In the genomic region with DNA sequence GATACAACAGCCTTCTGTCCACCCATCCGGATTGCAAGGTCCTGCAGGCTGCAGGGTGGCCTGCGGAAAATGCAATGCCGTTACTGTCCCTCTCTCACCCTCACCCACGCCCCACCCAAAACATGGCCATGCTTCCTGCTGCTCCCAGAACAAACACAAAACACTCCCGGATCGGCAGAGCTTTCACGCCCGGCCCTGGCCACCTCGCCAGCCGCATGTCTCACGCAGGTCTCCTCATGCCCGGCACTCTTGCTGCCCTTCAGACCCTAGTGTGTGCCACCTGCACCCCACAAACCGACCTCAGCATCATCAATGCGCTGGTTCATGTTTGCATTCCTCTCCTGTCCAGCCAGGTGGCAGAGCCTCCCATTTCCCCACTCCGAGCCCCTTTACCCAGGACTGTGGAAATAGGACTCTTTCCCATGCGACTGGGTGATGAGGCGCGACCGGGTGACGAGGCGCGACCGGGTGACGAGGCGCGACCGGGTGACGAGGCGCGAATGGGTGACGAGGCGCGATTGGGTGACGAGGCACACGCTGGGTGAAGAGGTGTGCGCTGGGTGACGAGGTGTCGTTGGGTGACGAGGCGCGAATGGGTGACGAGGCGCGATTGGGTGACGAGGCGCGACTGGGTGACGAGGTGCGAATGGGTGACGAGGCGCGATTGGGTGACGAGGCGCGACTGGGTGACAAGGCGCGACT, we compare ENCODE assay signal across 22 cellular contexts. TPM values are rescaled to one million over a fixed set of nuclear protein-coding genes. Genes with fewer than 3 reads are reported as not detected.
A peak's percentile ranks its signal among the peaks of the same experiment; 100 is the strongest.
DNase-seq lines count a peak whose midpoint lies in the region; ATAC-seq and TF ChIP-seq lines count a peak whose summit lies in the region.
"Had no signal": no experiment of that assay in that cellular context is flagged by ENCODE, and none has a peak within 500 bp of the region (broad histone marks: within the 10 kb centered on the region; RNA-seq: fewer than 3 reads in every experiment).

No MANE protein-coding gene starts in this region.

- H3K4me1 Mint-ChIP-seq in Calu3 (ENCODE audit: low read depth, unreplicated experiment), result peaks cover 19% of the 10 kb centered on the region
- H3K4me1 Mint-ChIP-seq in memory B cell, result peaks cover 2% of the 10 kb centered on the region
- H3K4me1 Mint-ChIP-seq in GM23338, result peaks cover 14% of the 10 kb centered on the region

- TF ChIP-seq POLR2A in right lobe of liver (IDR thresholded peaks at IDR 0.05), result no peak

- H3K27me3 Mint-ChIP-seq in Calu3 (ENCODE audit: unreplicated experiment) (peaks cover 18% of the 10 kb centered on the region), memory B cell (peaks cover 13% of the 10 kb centered on the region), GM23338 (ENCODE audit: insufficient read depth, low read depth, poor library complexity) (peaks cover 11% of the 10 kb centered on the region)

- H3K27ac Mint-ChIP-seq in Calu3 (ENCODE audit: unreplicated experiment), result no peak overlapping the region
- no peak overlapping the region for H3K27ac Mint-ChIP-seq in memory B cell
- H3K27ac Mint-ChIP-seq in GM23338, result no peak overlapping the region
- H3K27ac Mint-ChIP-seq: CD4-positive, alpha-beta T cell; CD8-positive, alpha-beta T cell had no signal

- peaks cover 23% of the 10 kb centered on the region for H3K36me3 Mint-ChIP-seq in Calu3 (ENCODE audit: insufficient read depth, unreplicated experiment)
- H3K36me3 Mint-ChIP-seq in memory B cell, result no peaks in the 10 kb centered on the region
- peaks cover 13% of the 10 kb centered on the region for H3K36me3 Mint-ChIP-seq in GM23338 (ENCODE audit: low read depth)
- H3K36me3 Mint-ChIP-seq: CD8-positive, alpha-beta T cell had no signal

- H3K9me3 ChIP-seq in BLaER1 (peaks cover 39% of the 10 kb centered on the region), osteoblast (ENCODE audit: low read depth, low read length) (no peaks in the 10 kb centered on the region), GM23248 (ENCODE audit: low read depth) (no peaks in the 10 kb centered on the region), right lobe of liver (no peaks in the 10 kb centered on the region)
- H3K9me3 ChIP-seq: BE2C had no signal

- DNase-seq in Calu3 (no peak), memory B cell (ENCODE audit: low spot score in 2 of 2) (no peak), osteoblast (ENCODE audit: insufficient read length, low spot score, missing footprints) (peak; percentile 37), GM23248 (no peak), right lobe of liver (no peak), GM23338 (ENCODE audit: low spot score) (no peak)
- DNase-seq: 8988T; ACHN; BE2C; Caco-2; CD4-positive, alpha-beta T cell; CD8-positive, alpha-beta T cell; DMS 273 treated with DMSO at 0.1 percent for 48 hours; DMS153; DMS79; DND-41; EL; GDM1 had no signal

- H3K9me3 Mint-ChIP-seq in Calu3 (ENCODE audit: low read depth, unreplicated experiment), result peaks cover 5% of the 10 kb centered on the region
- H3K9me3 Mint-ChIP-seq in memory B cell, result peaks cover 8% of the 10 kb centered on the region
- H3K9me3 Mint-ChIP-seq in GM23338, result peaks cover 21% of the 10 kb centered on the region
- H3K9me3 Mint-ChIP-seq: CD4-positive, alpha-beta T cell; CD8-positive, alpha-beta T cell had no signal

- H3K9ac ChIP-seq in BLaER1 (no peak overlapping the region), GM23248 (no peak overlapping the region)
- H3K9ac ChIP-seq: BLaER1 treated with 17β-estradiol and CSF1 and Interleukin-3, amounts not matched to agents 10 nM and 100 nM had no signal

- H4K20me1 ChIP-seq in BLaER1 (no peaks in the 10 kb centered on the region), osteoblast (ENCODE audit: insufficient read depth, low read length) (no peaks in the 10 kb centered on the region), GM23248 (ENCODE audit: insufficient read depth) (no peaks in the 10 kb centered on the region), GM23338 (replicated peaks; ENCODE audit: insufficient read depth) (no peaks in the 10 kb centered on the region)

- no peak for ATAC-seq in memory B cell (ENCODE audit: low read depth)
- no peak for ATAC-seq in right lobe of liver
- no peak for ATAC-seq in GM23338
- ATAC-seq: CD8-positive, alpha-beta T cell; GM12878 had no signal

- H3K36me3 ChIP-seq in BLaER1, result no peaks in the 10 kb centered on the region
- H3K36me3 ChIP-seq in osteoblast (ENCODE audit: insufficient read depth, low read length), result no peaks in the 10 kb centered on the region
- no peaks in the 10 kb centered on the region for H3K36me3 ChIP-seq in GM23248 (ENCODE audit: low read depth)
- H3K36me3 ChIP-seq in right lobe of liver, result no peaks in the 10 kb centered on the region
- H3K36me3 ChIP-seq in GM23338 (ENCODE audit: insufficient read depth), result no peaks in the 10 kb centered on the region
- H3K36me3 ChIP-seq: BE2C; BLaER1 treated with 17β-estradiol and CSF1 and Interleukin-3, amounts not matched to agents 10 nM and 100 nM had no signal

- H3K27ac ChIP-seq in BLaER1, result no peak overlapping the region
- H3K27ac ChIP-seq in osteoblast (ENCODE audit: low read depth, low read length), result no peak overlapping the region
- no peak overlapping the region for H3K27ac ChIP-seq in GM23248
- H3K27ac ChIP-seq in right lobe of liver, result no peak overlapping the region
- H3K27ac ChIP-seq in GM23338 (ENCODE audit: low read depth), result no peak overlapping the region
- H3K27ac ChIP-seq: BLaER1 treated with 17β-estradiol and CSF1 and Interleukin-3, amounts not matched to agents 10 nM and 100 nM; C4-2B had no signal

- H3K4me1 ChIP-seq in BLaER1, result peaks cover 10% of the 10 kb centered on the region
- no peaks in the 10 kb centered on the region for H3K4me1 ChIP-seq in osteoblast (ENCODE audit: insufficient read depth, low read length)
- H3K4me1 ChIP-seq in GM23248 (ENCODE audit: insufficient read depth), result no peaks in the 10 kb centered on the region
- H3K4me1 ChIP-seq in right lobe of liver, result no peaks in the 10 kb centered on the region
- H3K4me1 ChIP-seq in GM23338 (ENCODE audit: insufficient read depth), result peaks cover 7% of the 10 kb centered on the region
- H3K4me1 ChIP-seq: BE2C, Caco-2 had no signal

- in situ Hi-C loops in GM23248 (cut with MboI), result no loop called here

- 86 to 93% methylated on average over 19 to 57 of the region's 57 CpGs for WGBS in GM23248 (ENCODE audit: low coverage in 1 of 2, low lambda C conversion rate in 2 of 2, missing lambda C conversion rate in 2 of 2), 2 experiments
- WGBS in right lobe of liver (ENCODE audit: insufficient coverage, low coverage, low lambda C conversion rate, missing lambda C conversion rate), result 88% methylated on average over 54 of the region's 57 CpGs

- H3K27me3 ChIP-seq in BLaER1 (peaks cover 41% of the 10 kb centered on the region), osteoblast (ENCODE audit: insufficient read depth, low read length) (peaks cover 23% of the 10 kb centered on the region), GM23248 (replicated peaks; ENCODE audit: insufficient read depth) (peaks cover 23% of the 10 kb centered on the region), right lobe of liver (no peaks in the 10 kb centered on the region), GM23338 (ENCODE audit: insufficient read depth) (no peaks in the 10 kb centered on the region)
- H3K27me3 ChIP-seq: BE2C had no signal

- H3F3A ChIP-seq in GM23248 (ENCODE audit: insufficient read depth) (no peaks in the 10 kb centered on the region), GM23338 (replicated peaks; ENCODE audit: low read depth) (no peaks in the 10 kb centered on the region)

- intact Hi-C loops in Calu3 (cut with micrococcal nuclease; ENCODE audit: unreplicated experiment), result no loop called here
- intact Hi-C loops in right lobe of liver (cut with DNase I), result no loop called here

- H3K79me2 ChIP-seq in osteoblast (ENCODE audit: insufficient read depth, low read length) (no peaks in the 10 kb centered on the region), GM23248 (ENCODE audit: insufficient read depth) (no peaks in the 10 kb centered on the region), GM23338 (replicated peaks; ENCODE audit: insufficient read depth) (no peaks in the 10 kb centered on the region)

- H3K4me3 Mint-ChIP-seq in Calu3 (ENCODE audit: low read depth, unreplicated experiment) (peak overlapping the region; percentile 51), memory B cell (peak overlapping the region; percentile 43), GM23338 (no peak overlapping the region)
- H3K4me3 Mint-ChIP-seq: CD4-positive, alpha-beta T cell; CD8-positive, alpha-beta T cell had no signal

- H3K4me3 ChIP-seq in BLaER1 (0 out of 2 replicates have a peak overlapping the region, but pooled peaks have one; percentile 14), osteoblast (ENCODE audit: insufficient read depth, low read length) (no peak overlapping the region), GM23248 (no peak overlapping the region), right lobe of liver (no peak overlapping the region), GM23338 (no peak overlapping the region)
- H3K4me3 ChIP-seq: GM12878 had no signal

- H3K4me2 ChIP-seq in BLaER1 (no peak overlapping the region), osteoblast (ENCODE audit: insufficient read depth, low read length) (no peak overlapping the region), GM23248 (ENCODE audit: unreplicated experiment) (no peak overlapping the region), GM23338 (no peak overlapping the region)
- H3K4me2 ChIP-seq: BLaER1 treated with 17β-estradiol and CSF1 and Interleukin-3, amounts not matched to agents 10 nM and 100 nM had no signal

- BruUV-seq in Calu3 (replicated peaks; lab: Mats Ljungman, UMichigan), result no TSS peak

- H3K9me2 ChIP-seq in GM23248 (ENCODE audit: insufficient read depth) (no peaks in the 10 kb centered on the region), GM23338 (ENCODE audit: insufficient read depth) (no peaks in the 10 kb centered on the region)

- TF ChIP-seq CTCF in Calu3 (IDR thresholded peaks at IDR 0.05; ENCODE audit: unreplicated experiment), result no peak
- no peak for TF ChIP-seq CTCF in osteoblast (IDR thresholded peaks at IDR 0.05; ENCODE audit: extremely low read depth, low read depth, low read length)
- TF ChIP-seq CTCF in right lobe of liver (IDR thresholded peaks at IDR 0.05), result no peak
- TF ChIP-seq CTCF in GM23338 (conservative IDR thresholded peaks at IDR 0.05; ENCODE audit: low read depth in 2 of 2), result no peak

- CTCF ChIA-PET in Calu3 (lab: Charles Lee), result no interaction called here

- H2AFZ ChIP-seq in osteoblast (ENCODE audit: low read length) (no peak overlapping the region), GM23248 (no peak overlapping the region), GM23338 (no peak overlapping the region)

RNA-seq across cellular contexts. Expression of gene NOM1, which starts 8.9 kb away (rescaled TPM):
- 32.9 and 35.1 TPM in 2 replicates for total RNA-seq in Calu3 (2022)
- total RNA-seq in osteoblast, result 11.6 and 17.1 TPM in 2 replicates
- total RNA-seq in GM23248 (2014; rRNA removed; shearing (Covaris generic)), result 13.7 and 17.9 TPM in 2 replicates
- polyA plus RNA-seq in GM23248 (2016; fragmentation: Nextera tagmentation; extraction: Ambion mirVana), result 9.2 TPM in 2 replicates
- 10 to 100 TPM in 1 of 6 experiments, 1 to 10 TPM in 5; 6.1 to 10.2 (median 8.1) TPM for total RNA-seq in right lobe of liver
- total RNA-seq in GM23338 (2014; rRNA removed; shearing (Covaris generic)), result 33.1 and 36.5 TPM in 2 replicates
- polyA plus RNA-seq in GM23338 (2016; fragmentation: Nextera tagmentation; extraction: Ambion mirVana), result 17.7 and 18.8 TPM in 2 replicates

RNA-seq across cellular contexts. Expression of gene LMBR1, which starts 47.6 kb away (rescaled TPM):
- total RNA-seq in Calu3 (2022) (85.8 and 91.1 TPM in 2 replicates), osteoblast (39.4 and 44.8 TPM in 2 replicates), right lobe of liver (10 to 100 TPM; 25.1 to 34.5 (median 31.7) TPM)
- total RNA-seq in GM23248 (2014; rRNA removed; shearing (Covaris generic)), result 24.5 and 26.7 TPM in 2 replicates
- polyA plus RNA-seq in GM23248 (2016; fragmentation: Nextera tagmentation; extraction: Ambion mirVana) (21.8 and 22.6 TPM in 2 replicates), GM23338 (2016; fragmentation: Nextera tagmentation; extraction: Ambion mirVana) (20.6 and 21.8 TPM in 2 replicates)
- 69.1 and 90.1 TPM in 2 replicates for total RNA-seq in GM23338 (2014; rRNA removed; shearing (Covaris generic))
